In genomic region chr20:19497064-19497463, GRCh38 we compare ENCODE assay signal across 23 cellular contexts.
DNase-seq lines count a peak whose midpoint lies in the region; ATAC-seq and TF ChIP-seq lines count a peak whose summit lies in the region.
"Had no signal": no experiment of that assay in that cellular context is flagged by ENCODE, and none has a peak within 500 bp of the region (broad histone marks: within the 10 kb centered on the region; RNA-seq: fewer than 3 reads in every experiment).

No MANE protein-coding gene starts in this region.

- H3K27me3 ChIP-seq in BLaER1 (no peaks in the 10 kb centered on the region), IMR-90 (ENCODE audit: control insufficient read depth, insufficient read depth, low read length) (no peaks in the 10 kb centered on the region), trophoblast cell (ENCODE audit: insufficient read depth, low read length) (no peaks in the 10 kb centered on the region), sigmoid colon (no peaks in the 10 kb centered on the region)

- H2AK5ac ChIP-seq in IMR-90 (ENCODE audit: low read depth, low read length) = no peak overlapping the region
- H2AK5ac ChIP-seq in trophoblast cell (ENCODE audit: low read length) = no peak overlapping the region

- H4K12ac ChIP-seq in trophoblast cell (ENCODE audit: low read depth, low read length) = no peak overlapping the region

- no peak overlapping the region for H3K14ac ChIP-seq in IMR-90 (replicated peaks; ENCODE audit: low read depth, low read length)
- no peak overlapping the region for H3K14ac ChIP-seq in trophoblast cell (ENCODE audit: low read length)

- no peak overlapping the region for H2BK12ac ChIP-seq in trophoblast cell (ENCODE audit: low read length)

- no TSS peak for BruUV-seq in IMR-90 (replicated peaks; lab: Mats Ljungman, UMichigan)

- no peak overlapping the region for H2BK15ac ChIP-seq in IMR-90 (ENCODE audit: low read depth, low read length)

- ATAC-seq in IMR-90 (ENCODE audit: low read depth) (no peak), HG02642 (IDR thresholded peaks at IDR 0.05; ENCODE audit: poor library complexity, unreplicated experiment) (no peak)
- ATAC-seq: HepG2; naive thymus-derived CD4-positive, alpha-beta T cell had no signal

- TF ChIP-seq RAD21 in IMR-90 (IDR thresholded peaks at IDR 0.05; ENCODE audit: low read length) = no peak

- no peak overlapping the region for H2AK9ac ChIP-seq in IMR-90 (replicated peaks; ENCODE audit: low read depth, low read length, poor library complexity)

- H4K20me1 ChIP-seq in BLaER1 (no peaks in the 10 kb centered on the region), IMR-90 (ENCODE audit: insufficient read depth, low read length) (no peaks in the 10 kb centered on the region)

- H3K4me3 ChIP-seq in BLaER1 = no peak overlapping the region
- no peak overlapping the region for H3K4me3 ChIP-seq in IMR-90 (ENCODE audit: insufficient read depth, low read depth, low read length)
- H3K4me3 ChIP-seq in cardiac fibroblast (replicated peaks in 1 of 2; ENCODE audit: low read depth in 2 of 2, low read length in 2 of 2) = no peak overlapping the region
- H3K4me3 ChIP-seq in trophoblast cell (ENCODE audit: low read depth, low read length) = no peak overlapping the region
- no peak overlapping the region for H3K4me3 ChIP-seq in sigmoid colon
- H3K4me3 ChIP-seq: lung had no signal

- no peak overlapping the region for H2BK5ac ChIP-seq in IMR-90 (ENCODE audit: low read depth, low read length, poor library complexity, severe bottlenecking)
- no peak overlapping the region for H2BK5ac ChIP-seq in trophoblast cell (ENCODE audit: low read depth, low read length, poor library complexity)

- peaks cover 57% of the 10 kb centered on the region for H3K4me1 ChIP-seq in BLaER1
- H3K4me1 ChIP-seq in IMR-90 (ENCODE audit: control insufficient read depth, insufficient read depth, low read length) = no peaks in the 10 kb centered on the region
- H3K4me1 ChIP-seq in trophoblast cell (ENCODE audit: control insufficient read depth in 1 of 2, insufficient read depth in 2 of 2, low read length in 2 of 2) = no peaks in the 10 kb centered on the region
- no peaks in the 10 kb centered on the region for H3K4me1 ChIP-seq in sigmoid colon
- H3K4me1 ChIP-seq: parathyroid adenoma had no signal

- H3K18ac ChIP-seq in IMR-90 (ENCODE audit: low read depth, low read length) (no peak overlapping the region), trophoblast cell (ENCODE audit: low read length) (no peak overlapping the region)

- dilution Hi-C loops in IMR-90 (cut with HindIII; ENCODE audit: low sequenced_read_pairs, unreplicated experiment) = no loop called here

- H3K4ac ChIP-seq in IMR-90 (ENCODE audit: low read depth, low read length) = no peak overlapping the region
- H3K4ac ChIP-seq in trophoblast cell (ENCODE audit: low read depth, low read length) = no peak overlapping the region

- intact Hi-C loops in IMR-90 (cut with micrococcal nuclease) = no loop called here
- intact Hi-C loops in sigmoid colon (cut with DNase I) = no loop called here

- no peak overlapping the region for H2BK120ac ChIP-seq in IMR-90 (ENCODE audit: low read depth, low read length)
- no peak overlapping the region for H2BK120ac ChIP-seq in trophoblast cell (ENCODE audit: insufficient read depth, low read length, poor library complexity)

- CTCF ChIA-PET in IMR-90 (lab: Yijun Ruan, JAX) = no interaction called here

- POLR2A ChIA-PET in IMR-90 (lab: Charles Lee; ENCODE audit: unreplicated experiment) = no interaction called here

- no peaks in the 10 kb centered on the region for H3K36me3 ChIP-seq in BLaER1
- no peaks in the 10 kb centered on the region for H3K36me3 ChIP-seq in IMR-90 (ENCODE audit: control insufficient read depth, insufficient read depth, low read length)
- H3K36me3 ChIP-seq in trophoblast cell (ENCODE audit: control insufficient read depth in 1 of 2, insufficient read depth in 2 of 2, low read length in 2 of 2) = no peaks in the 10 kb centered on the region
- H3K36me3 ChIP-seq in sigmoid colon = no peaks in the 10 kb centered on the region

- H3K79me2 ChIP-seq in trophoblast cell (ENCODE audit: control insufficient read depth, insufficient read depth, low read length, poor library complexity) = no peaks in the 10 kb centered on the region
- H3K79me2 ChIP-seq: parathyroid adenoma had no signal

- WGBS in IMR-90 (ENCODE audit: extremely low coverage in 2 of 2, insufficient read length in 1 of 2), 2 experiments = 40% methylated on average over 2 of the region's 6 CpGs; no CpG with 5 or more reads in 1 of the 2 experiments
- WGBS in trophoblast cell (ENCODE audit: extremely low coverage, insufficient coverage, insufficient read length) = no CpG with 5 or more reads among the region's 6 CpGs
- 91 to 92% methylated on average over 6 of the region's 6 CpGs for WGBS in sigmoid colon, 2 donors

- H4K5ac ChIP-seq in IMR-90 (ENCODE audit: low read depth, low read length) = no peak overlapping the region

- no peak for TF ChIP-seq EP300 in sigmoid colon (IDR thresholded peaks at IDR 0.05)

- H3K4me2 ChIP-seq in BLaER1 (peak overlapping the region; percentile 65; the same call in 1 of the 2 replicates), IMR-90 (ENCODE audit: low read depth, low read length) (no peak overlapping the region), trophoblast cell (ENCODE audit: low read length) (no peak overlapping the region)

- TF ChIP-seq CTCF in IMR-90 (conservative IDR thresholded peaks at IDR 0.05; ENCODE audit: low read depth, low read length) (no peak), cardiac fibroblast (IDR thresholded peaks at IDR 0.05; ENCODE audit: low read depth, low read length) (no peak), GM20000 (IDR thresholded peaks at IDR 0.05; ENCODE audit: extremely low read depth, missing control alignments) (no peak), sigmoid colon (IDR thresholded peaks at IDR 0.05) (no peak)

- H4K91ac ChIP-seq in IMR-90 (ENCODE audit: insufficient read depth, low read depth, low read length) (no peak overlapping the region), trophoblast cell (ENCODE audit: low read depth, low read length) (no peak overlapping the region)

- no peak overlapping the region for H3K9ac ChIP-seq in BLaER1
- no peak overlapping the region for H3K9ac ChIP-seq in IMR-90 (ENCODE audit: low read depth, low read length)
- H3K9ac ChIP-seq in trophoblast cell (ENCODE audit: low read length) = no peak overlapping the region
- H3K9ac ChIP-seq: parathyroid adenoma had no signal

- H3K27ac ChIP-seq in BLaER1 = no peak overlapping the region
- no peak overlapping the region for H3K27ac ChIP-seq in IMR-90 (ENCODE audit: insufficient read depth, low read length)
- no peak overlapping the region for H3K27ac ChIP-seq in trophoblast cell (ENCODE audit: low read depth, low read length)
- no peak overlapping the region for H3K27ac ChIP-seq in sigmoid colon
- H3K27ac ChIP-seq: parathyroid adenoma had no signal

- no peak overlapping the region for H3K56ac ChIP-seq in IMR-90 (ENCODE audit: extremely low read depth, insufficient read depth, low read length)

- no peak for TF ChIP-seq POLR2A in IMR-90 (IDR thresholded peaks at IDR 0.05; ENCODE audit: low read depth, low read length)
- TF ChIP-seq POLR2A in sigmoid colon (IDR thresholded peaks at IDR 0.05) = no peak

- no peak overlapping the region for H3K23ac ChIP-seq in IMR-90 (ENCODE audit: low read depth, low read length)
- no peak overlapping the region for H3K23ac ChIP-seq in trophoblast cell (ENCODE audit: low read length)

- no peak overlapping the region for H4K8ac ChIP-seq in IMR-90 (ENCODE audit: low read depth in 2 of 2, low read length in 2 of 2)
- H4K8ac ChIP-seq in trophoblast cell (ENCODE audit: low read depth, low read length) = no peak overlapping the region

- H3K79me1 ChIP-seq in IMR-90 (ENCODE audit: low read depth in 1 of 2, low read length in 2 of 2) = no peaks in the 10 kb centered on the region
- H3K79me1 ChIP-seq in trophoblast cell (ENCODE audit: low read length) = no peaks in the 10 kb centered on the region

- peak; percentile 6 for DNase-seq in IMR-90
- DNase-seq in cardiac fibroblast (ENCODE audit: low read depth in 2 of 2) = peak; percentile 10 to 89
- DNase-seq in trophoblast cell = peak; percentile 63 to 76
- no peak for DNase-seq in GM20000 (ENCODE audit: low spot score)
- DNase-seq in sigmoid colon = no peak
- DNase-seq in NCI-H2171 (lab: John Stamatoyannopoulos, UW) = no peak
- DNase-seq: activated CD4-positive, alpha-beta T cell treated with anti-CD3 and anti-CD28 coated beads for 48 hours; activated CD8-positive, alpha-beta memory T cell treated with anti-CD3 and anti-CD28 coated beads, Interleukin-2, amount 50 U/mL, for 48 hours; activated gamma-delta T cell treated with Interleukin-2 at 50 U/mL for 16 hours; C1 segment of cervical spinal cord; cortex of kidney; glutamatergic neuron; MM.1S; naive thymus-derived CD4-positive, alpha-beta T cell; NCI-H1694 treated with DMSO at 0.1 percent for 48 hours; NCI-H524 treated with DMSO at 0.1 percent for 48 hours; OCI-M1; stimulated activated CD4-positive, alpha-beta T cell treated with anti-CD3 and anti-CD28 coated beads, Interleukin-4, amount 100 ng/mL, for 1 hour had no signal

- in situ Hi-C loops in IMR-90 (cut with MboI; ENCODE audit: low sequenced_read_pairs) = no loop called here

- H3K9me1 ChIP-seq in IMR-90 (ENCODE audit: insufficient read depth, low read length) = no peaks in the 10 kb centered on the region

- H2BK20ac ChIP-seq in IMR-90 (ENCODE audit: low read depth, low read length) = no peak overlapping the region

- H3K9me3 ChIP-seq in BLaER1 = no peaks in the 10 kb centered on the region
- H3K9me3 ChIP-seq in IMR-90 (ENCODE audit: control insufficient read depth, insufficient read depth, low read length) = no peaks in the 10 kb centered on the region
- no peaks in the 10 kb centered on the region for H3K9me3 ChIP-seq in trophoblast cell (ENCODE audit: insufficient read depth, low read depth, low read length)
- no peaks in the 10 kb centered on the region for H3K9me3 ChIP-seq in sigmoid colon

- H2AFZ ChIP-seq in IMR-90 (replicated peaks; ENCODE audit: low read length, poor library complexity) = no peak overlapping the region
- H2AFZ ChIP-seq in trophoblast cell (ENCODE audit: insufficient read depth, low read length, poor library complexity) = no peak overlapping the region
- H2AFZ ChIP-seq: parathyroid adenoma had no signal

TF ChIP-seq in IMR-90, 13 proteins besides CTCF, POLR2A, EP300 and RAD21:
- no peak for TF ChIP-seq CHD1 (IDR thresholded peaks at IDR 0.05; ENCODE audit: low read depth, low read length)
- no peak for TF ChIP-seq MAZ (IDR thresholded peaks at IDR 0.05; ENCODE audit: borderline replicate concordance, low read depth, low read length)
- no peak for TF ChIP-seq BHLHE40 (IDR thresholded peaks at IDR 0.05; ENCODE audit: low read depth, low read length)
TF ChIP-seq in IMR-90: peak in this region for 0.

Comparison
In these comparisons a context has a peak if more than half of its experiments do, and no peak if none do; other contexts are left out.
1. DNase-seq: peak in IMR-90 (single experiment), cardiac fibroblast (2 of 2) and trophoblast cell (2 of 2); none in GM20000 (single experiment), sigmoid colon (single experiment) and NCI-H2171 (single experiment).